Comparison of ENCODE assay signal across 29 cellular contexts in the genomic region with DNA sequence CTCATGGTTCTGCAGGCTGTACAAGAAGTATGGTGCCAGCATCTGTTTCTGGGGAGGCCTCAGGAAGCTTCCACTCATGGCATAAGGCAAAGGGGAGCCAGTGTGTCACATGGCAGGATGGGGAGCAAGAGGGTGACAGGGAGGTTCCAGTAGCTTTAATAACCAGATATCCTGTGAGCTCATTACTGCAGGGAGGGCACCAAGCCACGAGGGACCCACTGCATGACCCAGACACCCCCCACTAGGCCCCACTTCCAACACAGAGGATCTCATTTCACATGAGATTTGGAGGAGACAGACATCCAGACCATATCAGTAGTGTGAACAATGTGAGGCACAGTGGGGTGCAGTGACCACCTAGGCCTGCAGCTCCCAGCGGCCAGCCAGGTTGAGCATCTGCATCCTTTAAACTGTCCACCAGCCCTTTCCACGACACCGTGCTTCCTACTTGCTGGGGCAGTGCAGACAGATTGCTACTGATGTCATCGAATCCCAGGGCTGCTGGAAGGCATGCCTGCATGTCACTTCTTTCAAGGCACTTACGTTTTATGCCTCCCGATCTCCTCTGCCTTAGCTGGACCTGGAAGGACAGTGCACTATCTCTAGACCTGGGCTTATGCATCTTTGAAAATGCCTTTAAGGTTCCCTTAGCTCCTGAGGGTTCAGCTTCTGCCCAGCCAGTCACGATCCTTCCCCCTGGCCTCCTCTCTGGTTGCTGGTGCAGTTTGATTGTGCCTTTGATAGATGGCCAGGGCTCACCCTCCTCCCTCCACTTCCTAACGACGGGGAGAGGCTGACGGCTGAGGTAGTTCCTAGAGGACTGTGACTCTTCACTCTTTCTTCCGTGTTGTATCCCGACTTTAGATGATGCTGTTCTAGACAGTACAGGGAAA.
DNase-seq lines count a peak whose midpoint lies in the region; ATAC-seq and TF ChIP-seq lines count a peak whose summit lies in the region.
"Had no signal": no experiment of that assay in that cellular context is flagged by ENCODE, and none has a peak within 500 bp of the region (broad histone marks: within the 10 kb centered on the region; RNA-seq: fewer than 3 reads in every experiment).

No MANE protein-coding gene starts in this region.

- H3K4me1 Mint-ChIP-seq in activated naive CD8-positive, alpha-beta T cell treated with anti-CD3 and anti-CD28 coated beads, Interleukin-2, amount 50 U/mL, for 24 hours, result peaks cover 20% of the 10 kb centered on the region
- peaks cover 22% of the 10 kb centered on the region for H3K4me1 Mint-ChIP-seq in activated naive CD8-positive, alpha-beta T cell treated with anti-CD3 and anti-CD28 coated beads for 36 hours
- peaks cover 16 to 38% (median 24%) of the 10 kb centered on the region in 4 donors for H3K4me1 Mint-ChIP-seq in naive thymus-derived CD8-positive, alpha-beta T cell
- H3K4me1 Mint-ChIP-seq: immature natural killer cell had no signal

- intact Hi-C loops in vagina (cut with DNase I) (no loop called here), PC-3 (cut with micrococcal nuclease) (loop anchor here (10.0 kb wide), 1 partner anchor 533 kb away; no protein-coding TSS in a partner anchor)

- no peaks in the 10 kb centered on the region for H3K27me3 Mint-ChIP-seq in activated naive CD8-positive, alpha-beta T cell treated with anti-CD3 and anti-CD28 coated beads, Interleukin-2, amount 50 U/mL, for 24 hours
- no peaks in the 10 kb centered on the region for H3K27me3 Mint-ChIP-seq in activated naive CD8-positive, alpha-beta T cell treated with anti-CD3 and anti-CD28 coated beads for 36 hours
- no peaks in the 10 kb centered on the region for H3K27me3 Mint-ChIP-seq in naive thymus-derived CD8-positive, alpha-beta T cell
- H3K27me3 Mint-ChIP-seq: activated B cell treated with CpG ODN at 0.5 μM for 24 hours; natural killer cell treated with Interleukin-12 subunit alpha and Interleukin-12 subunit beta and Interleukin-15 and Interleukin-18, amount 100 ng/mL, for 72 hours had no signal

- no peak for DNase-seq in activated naive CD8-positive, alpha-beta T cell treated with anti-CD3 and anti-CD28 coated beads, Interleukin-2, amount 50 U/mL, for 24 hours
- DNase-seq in activated naive CD8-positive, alpha-beta T cell treated with anti-CD3 and anti-CD28 coated beads for 36 hours, result no peak
- DNase-seq in caudate nucleus (lab: John Stamatoyannopoulos, UW), result no peak
- no peak for DNase-seq in naive thymus-derived CD8-positive, alpha-beta T cell
- DNase-seq in vagina (ENCODE audit: extremely low spot score in 2 of 2), result peak; percentile 64 to 76
- no peak for DNase-seq in PC-3
- DNase-seq: activated B cell treated with CpG ODN at 0.5 μM for 24 hours; activated CD4-positive, alpha-beta T cell treated with anti-CD3 and anti-CD28 coated beads, Interleukin-2, amount 50 U/mL, for 1 hour; activated effector memory CD4-positive, alpha-beta T cell treated with Interleukin-2 at 50 U/mL for 16 hours; DMS53; dorsolateral prefrontal cortex; hypothalamus; immature natural killer cell; Karpas-422; MV-4-11; NCI-H1436 treated with DMSO at 0.1 percent for 48 hours; NCI-H2107; NCI-H446; NCI-H82; stimulated activated CD4-positive, alpha-beta T cell treated with anti-CD3 and anti-CD28 coated beads, Interleukin-12 subunit alpha, Interleukin-12 subunit beta, amount 100 ng/mL, for 4 hours; stimulated activated CD4-positive, alpha-beta T cell treated with anti-CD3 and anti-CD28 coated beads, Interleukin-4, amount 100 ng/mL, for 1 hour; T-helper 9 cell had no signal

- H2AFZ ChIP-seq in PC-3 (ENCODE audit: low read length), result no peak overlapping the region
- H2AFZ ChIP-seq: parathyroid adenoma had no signal

- POLR2A ChIA-PET in naive thymus-derived CD8-positive, alpha-beta T cell (lab: Charles Lee), result no interaction called here
- POLR2A ChIA-PET in PC-3 (lab: Charles Lee; ENCODE audit: unreplicated experiment), result no interaction called here

- no peaks in the 10 kb centered on the region for H3K9me2 ChIP-seq in PC-3 (replicated peaks; ENCODE audit: low read length)

- H3K9ac ChIP-seq in PC-3 (ENCODE audit: low read length), result no peak overlapping the region
- H3K9ac ChIP-seq: parathyroid adenoma had no signal

- H3K9me3 ChIP-seq in vagina (no peaks in the 10 kb centered on the region), PC-3 (ENCODE audit: low read length) (no peaks in the 10 kb centered on the region)
- H3K9me3 ChIP-seq: right lobe of liver had no signal

- no peaks in the 10 kb centered on the region for H3K79me2 ChIP-seq in PC-3 (ENCODE audit: low read length)
- H3K79me2 ChIP-seq: parathyroid adenoma had no signal

- peak; percentile 35 for ATAC-seq in activated naive CD8-positive, alpha-beta T cell treated with anti-CD3 and anti-CD28 coated beads, Interleukin-2, amount 50 U/mL, for 24 hours
- ATAC-seq in naive thymus-derived CD8-positive, alpha-beta T cell, result no peak
- no peak for ATAC-seq in esophagus mucosa
- ATAC-seq in GM21381 (IDR thresholded peaks at IDR 0.05; ENCODE audit: unreplicated experiment), result no peak
- ATAC-seq in PC-3, result no peak
- ATAC-seq: stimulated activated effector memory CD8-positive, alpha-beta T cell treated with anti-CD3 and anti-CD28 coated beads, Interleukin-12 subunit alpha, Interleukin-12 subunit beta, amount 100 ng/mL, for 72 hours had no signal

- H3K4me2 ChIP-seq in PC-3 (ENCODE audit: low read length), result no peak overlapping the region

- H3K27me3 ChIP-seq in vagina (no peaks in the 10 kb centered on the region), PC-3 (ENCODE audit: low read length) (peaks cover 90% of the 10 kb centered on the region)
- H3K27me3 ChIP-seq: dorsolateral prefrontal cortex, right lobe of liver had no signal

- peak overlapping the region; percentile 9 for H3K27ac ChIP-seq in caudate nucleus (ENCODE audit: low read depth, low read length)
- H3K27ac ChIP-seq in vagina, result no peak overlapping the region
- no peak overlapping the region for H3K27ac ChIP-seq in PC-3 (ENCODE audit: low read length)
- H3K27ac ChIP-seq: parathyroid adenoma, right lobe of liver had no signal

- H3K4me1 ChIP-seq in vagina, result peaks cover 31% of the 10 kb centered on the region
- no peaks in the 10 kb centered on the region for H3K4me1 ChIP-seq in PC-3 (ENCODE audit: insufficient read depth, low read length)
- H3K4me1 ChIP-seq: parathyroid adenoma had no signal

- H4K20me1 ChIP-seq in PC-3 (ENCODE audit: low read length), result no peaks in the 10 kb centered on the region

- BruUV-seq in PC-3 (replicated peaks; lab: Mats Ljungman, UMichigan), result no TSS peak

- H3K36me3 Mint-ChIP-seq in activated naive CD8-positive, alpha-beta T cell treated with anti-CD3 and anti-CD28 coated beads, Interleukin-2, amount 50 U/mL, for 24 hours (ENCODE audit: low read depth), result peaks cover 6% of the 10 kb centered on the region
- peaks cover 26% of the 10 kb centered on the region for H3K36me3 Mint-ChIP-seq in activated naive CD8-positive, alpha-beta T cell treated with anti-CD3 and anti-CD28 coated beads for 36 hours
- H3K36me3 Mint-ChIP-seq in naive thymus-derived CD8-positive, alpha-beta T cell, result peaks cover 0 to 7% (median 3%) of the 10 kb centered on the region in 3 donors
- H3K36me3 Mint-ChIP-seq: mesothelial cell of epicardium; natural killer cell treated with Interleukin-12 subunit alpha and Interleukin-12 subunit beta and Interleukin-15 and Interleukin-18, amount 100 ng/mL, for 72 hours; stimulated activated effector memory CD8-positive, alpha-beta T cell treated with anti-CD3 and anti-CD28 coated beads, Interleukin-12 subunit alpha, Interleukin-12 subunit beta, amount 100 ng/mL, for 72 hours had no signal

- H3K9me3 Mint-ChIP-seq in activated naive CD8-positive, alpha-beta T cell treated with anti-CD3 and anti-CD28 coated beads, Interleukin-2, amount 50 U/mL, for 24 hours, result peaks cover 4% of the 10 kb centered on the region
- H3K9me3 Mint-ChIP-seq in activated naive CD8-positive, alpha-beta T cell treated with anti-CD3 and anti-CD28 coated beads for 36 hours, result peaks cover 5% of the 10 kb centered on the region
- H3K9me3 Mint-ChIP-seq in naive thymus-derived CD8-positive, alpha-beta T cell, result peaks cover 0 to 1% (median 0%) of the 10 kb centered on the region in 9 donors
- H3K9me3 Mint-ChIP-seq: immature natural killer cell; mesothelial cell of epicardium; natural killer cell treated with Interleukin-12 subunit alpha and Interleukin-12 subunit beta and Interleukin-15 and Interleukin-18, amount 100 ng/mL, for 72 hours; stimulated activated effector memory CD8-positive, alpha-beta T cell treated with anti-CD3 and anti-CD28 coated beads, Interleukin-12 subunit alpha, Interleukin-12 subunit beta, amount 100 ng/mL, for 72 hours had no signal

- H3K27ac Mint-ChIP-seq in activated naive CD8-positive, alpha-beta T cell treated with anti-CD3 and anti-CD28 coated beads, Interleukin-2, amount 50 U/mL, for 24 hours, result no peak overlapping the region
- H3K27ac Mint-ChIP-seq in activated naive CD8-positive, alpha-beta T cell treated with anti-CD3 and anti-CD28 coated beads for 36 hours, result no peak overlapping the region
- H3K27ac Mint-ChIP-seq in naive thymus-derived CD8-positive, alpha-beta T cell, result peak overlapping the region in 8 of 10 donors; percentile 12 to 92 (median 61)
- H3K27ac Mint-ChIP-seq: activated B cell treated with CpG ODN at 0.5 μM for 24 hours; immature natural killer cell; mesothelial cell of epicardium; natural killer cell treated with Interleukin-12 subunit alpha and Interleukin-12 subunit beta and Interleukin-15 and Interleukin-18, amount 100 ng/mL, for 72 hours had no signal

- CTCF ChIA-PET in PC-3 (lab: Charles Lee), result no interaction called here

- TF ChIP-seq CTCF in vagina (IDR thresholded peaks at IDR 0.05) (no peak), PC-3 (conservative IDR thresholded peaks at IDR 0.05; ENCODE audit: low read depth, low read length) (no peak)

- H3F3A ChIP-seq in PC-3 (ENCODE audit: low read length, unreplicated experiment), result no peaks in the 10 kb centered on the region

- no peaks in the 10 kb centered on the region for H3K36me3 ChIP-seq in vagina
- H3K36me3 ChIP-seq in PC-3 (ENCODE audit: low read depth, low read length), result no peaks in the 10 kb centered on the region
- H3K36me3 ChIP-seq: right lobe of liver had no signal

- H3K4me3 ChIP-seq in vagina (no peak overlapping the region), PC-3 (ENCODE audit: low read length) (no peak overlapping the region)
- H3K4me3 ChIP-seq: dorsolateral prefrontal cortex, right lobe of liver had no signal

- no peak for TF ChIP-seq POLR2A in vagina (IDR thresholded peaks at IDR 0.05)

- no peak overlapping the region for H3K4me3 Mint-ChIP-seq in activated naive CD8-positive, alpha-beta T cell treated with anti-CD3 and anti-CD28 coated beads, Interleukin-2, amount 50 U/mL, for 24 hours
- H3K4me3 Mint-ChIP-seq in activated naive CD8-positive, alpha-beta T cell treated with anti-CD3 and anti-CD28 coated beads for 36 hours, result no peak overlapping the region
- H3K4me3 Mint-ChIP-seq in naive thymus-derived CD8-positive, alpha-beta T cell, result no peak overlapping the region
- H3K4me3 Mint-ChIP-seq: activated B cell treated with CpG ODN at 0.5 μM for 24 hours; immature natural killer cell; mesothelial cell of epicardium; natural killer cell treated with Interleukin-12 subunit alpha and Interleukin-12 subunit beta and Interleukin-15 and Interleukin-18, amount 100 ng/mL, for 72 hours; stimulated activated effector memory CD8-positive, alpha-beta T cell treated with anti-CD3 and anti-CD28 coated beads, Interleukin-12 subunit alpha, Interleukin-12 subunit beta, amount 100 ng/mL, for 72 hours had no signal

Comparison
In these comparisons a context has a peak if more than half of its experiments do, and no peak if none do; other contexts are left out.
1. DNase-seq: peak in vagina (2 of 2); none in activated naive CD8-positive, alpha-beta T cell treated with anti-CD3 and anti-CD28 coated beads, Interleukin-2, amount 50 U/mL, for 24 hours (single experiment), activated naive CD8-positive, alpha-beta T cell treated with anti-CD3 and anti-CD28 coated beads for 36 hours (single experiment), caudate nucleus (0 of 61), naive thymus-derived CD8-positive, alpha-beta T cell (0 of 10) and PC-3 (single experiment).
2. H3K27ac Mint-ChIP-seq: peak in naive thymus-derived CD8-positive, alpha-beta T cell (8 of 10); none in activated naive CD8-positive, alpha-beta T cell treated with anti-CD3 and anti-CD28 coated beads, Interleukin-2, amount 50 U/mL, for 24 hours (single experiment) and activated naive CD8-positive, alpha-beta T cell treated with anti-CD3 and anti-CD28 coated beads for 36 hours (single experiment).